In the genomic region with DNA sequence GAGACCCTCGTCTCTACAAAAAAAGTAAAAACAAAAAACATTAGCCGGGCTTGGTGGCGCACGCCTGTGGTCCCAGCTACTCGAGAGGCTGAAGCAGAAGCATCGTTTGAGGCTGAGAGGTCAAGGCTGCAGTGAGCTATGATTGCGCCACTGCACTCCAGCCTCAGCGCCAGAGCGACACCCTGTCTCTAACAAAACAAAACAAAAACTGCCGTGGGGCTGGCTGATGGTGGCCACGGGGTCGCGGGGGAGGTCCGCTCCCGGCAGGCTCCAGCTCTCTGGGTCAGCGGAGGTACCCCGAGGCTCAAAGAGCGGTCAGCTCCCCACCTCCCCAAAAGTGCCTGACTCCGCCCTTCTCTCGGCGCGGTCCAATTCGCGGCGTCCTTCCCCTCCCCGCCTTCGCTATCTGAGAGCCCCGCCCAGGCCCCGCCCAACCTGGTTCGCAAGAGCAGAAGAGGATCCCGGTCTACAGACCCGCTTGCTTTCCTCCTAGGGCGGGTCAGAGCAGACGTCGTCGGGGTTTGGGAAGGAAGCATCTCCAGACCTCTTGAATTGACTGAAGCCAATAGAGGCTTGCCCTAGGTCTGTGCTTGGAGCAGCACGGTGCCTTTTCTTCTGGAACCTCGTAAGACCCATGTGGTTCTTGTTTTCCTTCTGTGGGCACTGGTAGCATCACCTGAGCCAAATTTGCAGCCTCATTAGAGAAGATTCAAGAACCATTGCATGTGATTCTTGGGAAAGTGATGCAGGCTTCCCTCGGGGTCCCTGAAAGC, we compare ENCODE assay signal across 9 cellular contexts. TPM values are rescaled to one million over a fixed set of nuclear protein-coding genes. Genes with fewer than 3 reads are reported as not detected.
A peak's percentile ranks its signal among the peaks of the same experiment; 100 is the strongest.
DNase-seq lines count a peak whose midpoint lies in the region; TF ChIP-seq lines count a peak whose summit lies in the region.
"Had no signal": no experiment of that assay in that cellular context is flagged by ENCODE, and none has a peak within 500 bp of the region (broad histone marks: within the 10 kb centered on the region; RNA-seq: fewer than 3 reads in every experiment).

No MANE protein-coding gene starts in this region.

- H3K27ac ChIP-seq in ACC112 (ENCODE audit: low read depth, low read length) (no peak overlapping the region), duodenal mucosa (ENCODE audit: low read depth, low read length) (no peak overlapping the region), thyroid gland (no peak overlapping the region)
- H3K27ac ChIP-seq: body of pancreas had no signal

- peaks cover 78% of the 10 kb centered on the region for H3K27me3 ChIP-seq in ACC112 (ENCODE audit: insufficient read depth, low read length)
- peaks cover 66% of the 10 kb centered on the region in 2 donors for H3K27me3 ChIP-seq in duodenal mucosa (ENCODE audit: control insufficient read depth in 1 of 2, insufficient read depth in 2 of 2, low read length in 2 of 2)
- H3K27me3 ChIP-seq in thyroid gland, result peaks cover 47% of the 10 kb centered on the region

- no peak for TF ChIP-seq POLR2A in thyroid gland (IDR thresholded peaks at IDR 0.05)

- no peak overlapping the region for H2AFZ ChIP-seq in ACC112 (ENCODE audit: low read length, unreplicated experiment)

- intact Hi-C loops in thyroid gland (cut with DNase I), result no loop called here

- WGBS in thyroid gland, 2 donors, result 3 to 6% methylated on average over 22 to 29 of the region's 39 CpGs

- in situ Hi-C loops in GM13977 (cut with MboI; ENCODE audit: low pct_unique_long_range_greater_than_20kb, low sequenced_read_pairs, unreplicated experiment), result no loop called here

- peak; percentile 65 for DNase-seq in GM13977 (ENCODE audit: low spot score)
- DNase-seq in NCI-H2081 (lab: John Stamatoyannopoulos, UW), result peak; percentile 64 to 72
- DNase-seq in retina, result peak; percentile 92
- no peak for DNase-seq in thyroid gland
- DNase-seq in NK-92 treated with Interleukin-12 subunit alpha and Interleukin-12 subunit beta, amount 100 ng/mL, for 24 hours (lab: John Stamatoyannopoulos, UW), result no peak
- no peak for DNase-seq in foreskin melanocyte

- no peak overlapping the region for H3K9ac ChIP-seq in duodenal mucosa (ENCODE audit: low read depth in 1 of 2, low read length in 2 of 2)

- no peaks in the 10 kb centered on the region for H3K36me3 ChIP-seq in ACC112 (ENCODE audit: insufficient read depth, low read length)
- no peaks in the 10 kb centered on the region for H3K36me3 ChIP-seq in duodenal mucosa (ENCODE audit: control insufficient read depth in 1 of 2, insufficient read depth in 2 of 2, low read length in 2 of 2)
- no peaks in the 10 kb centered on the region for H3K36me3 ChIP-seq in thyroid gland

- H3K4me3 ChIP-seq in ACC112 (ENCODE audit: low read depth, low read length) (peak overlapping the region; percentile 69), duodenal mucosa (ENCODE audit: low read depth in 1 of 2, low read length in 2 of 2) (peak overlapping the region; percentile 32 to 35), thyroid gland (replicated peaks in 1 of 3) (no peak overlapping the region)
- H3K4me3 ChIP-seq: body of pancreas had no signal

- no peak for TF ChIP-seq CTCF in GM13977 (IDR thresholded peaks at IDR 0.05; ENCODE audit: extremely low read depth, insufficient read depth, missing control alignments)
- no peak for TF ChIP-seq CTCF in thyroid gland (IDR thresholded peaks at IDR 0.05)

- no peaks in the 10 kb centered on the region for H3K4me1 ChIP-seq in ACC112 (ENCODE audit: control insufficient read depth, insufficient read depth, low read length, unreplicated experiment)
- H3K4me1 ChIP-seq in duodenal mucosa (ENCODE audit: control insufficient read depth in 1 of 2, insufficient read depth in 2 of 2, low read length in 2 of 2), result peaks cover 13 to 16% of the 10 kb centered on the region in 2 donors
- peaks cover 13 to 16% of the 10 kb centered on the region in 2 donors for H3K4me1 ChIP-seq in thyroid gland

- H3K79me2 ChIP-seq in ACC112 (ENCODE audit: control insufficient read depth, insufficient read depth, low read length, unreplicated experiment), result no peaks in the 10 kb centered on the region

- H3K9me3 ChIP-seq in duodenal mucosa (ENCODE audit: control insufficient read depth in 1 of 2, low read length in 2 of 2), result no peaks in the 10 kb centered on the region
- no peaks in the 10 kb centered on the region for H3K9me3 ChIP-seq in thyroid gland
- H3K9me3 ChIP-seq: body of pancreas had no signal

RNA-seq across cellular contexts. Expression of gene RAX, which starts 7.8 kb away (rescaled TPM):
- total RNA-seq in thyroid gland, result not detected
- total RNA-seq: body of pancreas had no signal

RNA-seq across cellular contexts. Expression of gene GRP, which starts 45.5 kb away (rescaled TPM):
- total RNA-seq in thyroid gland, result 1 to 10 TPM in 2 of 4 donors, under 1 TPM in 1, not detected in 1; 0.67 to 8.6 (median 2.9) TPM

RNA-seq across cellular contexts. Expression of gene CPLX4, which starts 53.0 kb away (rescaled TPM):
- total RNA-seq in thyroid gland, result not detected
- total RNA-seq: body of pancreas had no signal

Comparison
In these comparisons a context has a peak if more than half of its experiments do, and no peak if none do; other contexts are left out.
1. H3K4me3 ChIP-seq: peak in ACC112 (single experiment) and duodenal mucosa (2 of 2); none in thyroid gland (0 of 3).
2. DNase-seq: peak in GM13977 (single experiment), NCI-H2081 (2 of 2) and retina (single experiment); none in thyroid gland (0 of 2), NK-92 treated with Interleukin-12 subunit alpha and Interleukin-12 subunit beta, amount 100 ng/mL, for 24 hours (single experiment) and foreskin melanocyte (single experiment).